Comparison of ENCODE assay signal across 19 cellular contexts in genomic region chr18:70405051-70405450, GRCh38.
"Had no signal": no experiment of that assay in that cellular context is flagged by ENCODE, and none has a peak within 500 bp of the region (broad histone marks: within the 10 kb centered on the region; RNA-seq: fewer than 3 reads in every experiment).

No MANE protein-coding gene starts in this region.

- H3K9me3 ChIP-seq: left lung, ovary, prostate gland, tibial artery had no signal

- H3K4me1 ChIP-seq: left lung, prostate gland, tibial artery had no signal

- H3K36me3 ChIP-seq: brain microvascular endothelial cell, left lung, ovary, prostate gland, tibial artery, WERI-Rb-1 had no signal

- ATAC-seq: activated CD8-positive, alpha-beta T cell treated with anti-CD3 and anti-CD28 coated beads, Interleukin-2, amount 10 ng/mL, durations not matched to agents 7 days and 5 days; activated naive CD4-positive, alpha-beta T cell treated with anti-CD3 and anti-CD28 coated beads, Interleukin-2, amount 50 U/mL, for 72 hours; left lung; naive thymus-derived CD4-positive, alpha-beta T cell; right cardiac atrium; stimulated activated naive CD8-positive, alpha-beta T cell treated with anti-CD3 and anti-CD28 coated beads, Interleukin-15, amount 100 ng/mL, for 72 hours; T-cell had no signal

- H3K27ac ChIP-seq: brain microvascular endothelial cell, coronary artery, left lung, ovary, prostate gland, tibial artery, WERI-Rb-1 had no signal

- H3K27me3 ChIP-seq: brain microvascular endothelial cell, left lung, ovary, tibial artery had no signal

- H3K4me3 ChIP-seq: coronary artery, left lung, lung, ovary, prostate gland, tibial artery had no signal

- DNase-seq: activated CD4-positive, alpha-beta T cell treated with anti-CD3 and anti-CD28 coated beads, Interleukin-2, amount 50 U/mL, for 1 hour; activated CD4-positive, CD25-positive, alpha-beta regulatory T cell treated with anti-CD3 and anti-CD28 coated beads, Interleukin-2, amount 50 U/mL, for 72 hours; activated CD8-positive, alpha-beta T cell treated with anti-CD3 and anti-CD28 coated beads, Interleukin-2, amount 10 ng/mL, durations not matched to agents 7 days and 5 days; activated T-cell treated with anti-CD3 and anti-CD28 coated beads, Interleukin-2, amount 50 U/mL, for 1 hour; aorta; brain microvascular endothelial cell; kidney; left lung; naive thymus-derived CD4-positive, alpha-beta T cell; ovary; right cardiac atrium; stimulated activated naive CD8-positive, alpha-beta T cell treated with anti-CD3 and anti-CD28 coated beads, Interleukin-15, amount 100 ng/mL, for 72 hours; T-cell; tibial artery; WERI-Rb-1 had no signal

- FAIRE-seq: kidney had no signal
